In the genomic region with DNA sequence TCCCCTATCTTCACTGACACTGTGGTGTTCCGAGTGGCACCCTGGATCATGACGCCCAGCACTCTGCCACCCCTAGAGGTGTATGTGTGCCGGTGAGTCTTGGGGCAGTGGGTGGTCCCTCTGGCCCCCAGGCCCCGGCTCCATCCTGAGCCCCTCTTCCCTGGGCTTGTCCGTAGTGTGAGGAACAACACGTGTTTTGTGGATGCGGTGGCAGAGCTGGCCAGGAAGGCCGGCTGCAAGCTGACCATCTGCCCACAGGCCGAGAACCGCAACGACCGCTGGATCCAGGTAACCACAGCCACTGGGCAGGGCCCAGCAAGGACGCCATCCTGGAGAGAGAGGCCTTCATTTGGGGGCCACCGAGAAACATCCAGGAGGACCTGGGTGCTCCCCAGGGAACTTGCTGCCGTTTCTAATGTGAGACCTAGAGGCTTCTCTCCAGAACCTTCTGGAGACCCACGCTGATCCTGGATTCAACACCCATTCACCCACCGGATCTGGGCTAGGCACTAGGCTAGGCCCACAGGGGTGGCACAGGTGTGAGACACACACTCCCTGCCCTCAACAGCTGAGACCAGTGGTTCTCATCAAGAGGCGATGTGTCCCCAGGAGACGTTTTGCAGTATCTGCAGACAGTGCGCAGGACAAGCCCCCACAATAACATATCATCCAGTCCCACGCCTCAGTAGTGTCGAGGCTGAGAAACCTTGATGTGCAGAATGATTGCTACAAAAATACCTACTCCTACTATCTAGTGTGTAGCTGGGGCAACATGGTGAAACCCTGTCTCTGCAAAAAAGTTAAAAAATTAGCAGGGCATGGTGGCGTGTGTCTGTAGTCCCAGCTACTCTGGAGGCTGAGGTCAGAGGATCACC, we compare ENCODE assay signal across 14 cellular contexts. TPM values are rescaled to one million over a fixed set of nuclear protein-coding genes. Genes with fewer than 3 reads are reported as not detected.
DNase-seq lines count a peak whose midpoint lies in the region; ATAC-seq, FAIRE-seq and TF ChIP-seq lines count a peak whose summit lies in the region.
"Had no signal": no experiment of that assay in that cellular context is flagged by ENCODE, and none has a peak within 500 bp of the region (broad histone marks: within the 10 kb centered on the region; RNA-seq: fewer than 3 reads in every experiment).

No MANE protein-coding gene starts in this region.

- H3K9me3 ChIP-seq in IMR-90 (ENCODE audit: control insufficient read depth, insufficient read depth, low read length) = no peaks in the 10 kb centered on the region; the same call in 1 of the 2 replicates
- H3K9me3 ChIP-seq in H1 (ENCODE audit: insufficient read depth in 2 of 2, low read depth in 1 of 2, low read length in 1 of 2) = no peaks in the 10 kb centered on the region
- H3K9me3 ChIP-seq: BLaER1 treated with 17β-estradiol and CSF1 and Interleukin-3, amounts not matched to agents 10 nM and 100 nM had no signal

- POLR2A ChIA-PET in IMR-90 (lab: Charles Lee; ENCODE audit: unreplicated experiment) (no interaction called here), H1 (lab: Charles Lee; ENCODE audit: partially characterized antibody) (no interaction called here)

- H3K4ac ChIP-seq in IMR-90 (ENCODE audit: low read depth, low read length) = no peak overlapping the region
- H3K4ac ChIP-seq in H1 (replicated peaks; ENCODE audit: insufficient read length, low read depth, low read length) = no peak overlapping the region
- H3K4ac ChIP-seq in mesendoderm (ENCODE audit: low read depth, low read length) = no peak overlapping the region

- no peak overlapping the region for H3K23ac ChIP-seq in IMR-90 (ENCODE audit: low read depth, low read length)
- H3K23ac ChIP-seq in H1 (ENCODE audit: insufficient read length) = no peak overlapping the region
- H3K23ac ChIP-seq in mesendoderm (ENCODE audit: low read length) = peak overlapping the region; percentile 89

- H3K56ac ChIP-seq in IMR-90 (ENCODE audit: extremely low read depth, insufficient read depth, low read length) (no peak overlapping the region), H1 (replicated peaks; ENCODE audit: insufficient read length, low read depth, low read length) (no peak overlapping the region), mesendoderm (ENCODE audit: low read length) (no peak overlapping the region)

- H4K8ac ChIP-seq in IMR-90 (ENCODE audit: low read depth in 2 of 2, low read length in 2 of 2) = no peak overlapping the region
- peak overlapping the region; percentile 35; the same call in 1 of the 2 replicates for H4K8ac ChIP-seq in H1 (ENCODE audit: extremely low read depth, insufficient read depth, low read length)
- no peak overlapping the region for H4K8ac ChIP-seq in mesendoderm (ENCODE audit: low read depth, low read length)

- no peak for TF ChIP-seq EP300 in H1 (IDR thresholded peaks at IDR 0.05; ENCODE audit: borderline replicate concordance in 1 of 2, low read depth in 2 of 2, low read length in 2 of 2)

- H2AK9ac ChIP-seq in IMR-90 (replicated peaks; ENCODE audit: low read depth, low read length, poor library complexity) = peak overlapping the region; percentile 5

- H3K79me1 ChIP-seq in IMR-90 (ENCODE audit: low read depth in 1 of 2, low read length in 2 of 2) (no peaks in the 10 kb centered on the region), H1 (ENCODE audit: low read depth, low read length) (no peaks in the 10 kb centered on the region), mesendoderm (ENCODE audit: low read length) (no peaks in the 10 kb centered on the region)

- in situ Hi-C loops in IMR-90 (cut with MboI; ENCODE audit: low sequenced_read_pairs) = no loop called here

- H2BK15ac ChIP-seq in IMR-90 (ENCODE audit: low read depth, low read length) = no peak overlapping the region
- no peak overlapping the region for H2BK15ac ChIP-seq in H1 (ENCODE audit: low read length)
- H2BK15ac ChIP-seq in mesendoderm (replicated peaks; ENCODE audit: low read depth) = no peak overlapping the region

- H3K79me2 ChIP-seq in H1 (ENCODE audit: control insufficient read depth in 1 of 2, insufficient read depth in 2 of 2, low read length in 2 of 2) = no peaks in the 10 kb centered on the region
- no peaks in the 10 kb centered on the region for H3K79me2 ChIP-seq in mesendoderm (ENCODE audit: control insufficient read depth, insufficient read depth, low read length)

- TF ChIP-seq RAD21 in IMR-90 (IDR thresholded peaks at IDR 0.05; ENCODE audit: low read length) (no peak), H1 (IDR thresholded peaks at IDR 0.05 in 1 of 2, conservative IDR thresholded peaks at IDR 0.05 in 1 of 2; ENCODE audit: low read depth in 2 of 2, low read length in 2 of 2) (no peak)

- no peak overlapping the region for H2AFZ ChIP-seq in IMR-90 (replicated peaks; ENCODE audit: low read length, poor library complexity)
- H2AFZ ChIP-seq in H1 (ENCODE audit: low read length) = no peak overlapping the region

- BruUV-seq in IMR-90 (replicated peaks; lab: Mats Ljungman, UMichigan) = no TSS peak

- no peak overlapping the region for H2BK120ac ChIP-seq in IMR-90 (ENCODE audit: low read depth, low read length)
- H2BK120ac ChIP-seq in H1 (replicated peaks; ENCODE audit: low read depth, low read length) = no peak overlapping the region
- H2BK120ac ChIP-seq in mesendoderm (ENCODE audit: low read depth, low read length) = no peak overlapping the region

- no peaks in the 10 kb centered on the region for H3K36me3 ChIP-seq in IMR-90 (ENCODE audit: control insufficient read depth, insufficient read depth, low read length)
- no peaks in the 10 kb centered on the region for H3K36me3 ChIP-seq in H1 (ENCODE audit: control insufficient read depth in 2 of 4, insufficient read depth in 4 of 4, low read length in 3 of 4)
- H3K36me3 ChIP-seq in mesendoderm (ENCODE audit: control insufficient read depth, insufficient read depth, low read length) = no peaks in the 10 kb centered on the region
- H3K36me3 ChIP-seq: BLaER1 treated with 17β-estradiol and CSF1 and Interleukin-3, amounts not matched to agents 10 nM and 100 nM had no signal

- H3K9ac ChIP-seq in IMR-90 (ENCODE audit: low read depth, low read length) = no peak overlapping the region
- no peak overlapping the region for H3K9ac ChIP-seq in H1 (replicated peaks in 1 of 4; ENCODE audit: extremely low read depth in 1 of 4, low read depth in 3 of 4, low read length in 3 of 4)
- H3K9ac ChIP-seq in mesendoderm (ENCODE audit: low read length) = no peak overlapping the region
- H3K9ac ChIP-seq: BLaER1 treated with 17β-estradiol and CSF1 and Interleukin-3, amounts not matched to agents 10 nM and 100 nM had no signal

- ATAC-seq in IMR-90 (ENCODE audit: low read depth) (no peak), HG03460 (IDR thresholded peaks at IDR 0.05; ENCODE audit: unreplicated experiment) (no peak)

- WGBS in IMR-90 (ENCODE audit: extremely low coverage in 2 of 2, insufficient read length in 1 of 2), 2 experiments = 66% methylated on average over 5 of the region's 23 CpGs; no CpG with 5 or more reads in 1 of the 2 experiments
- whole genome bisulfite sequencing in H1 (ENCODE audit: extremely low coverage in 1 of 2, insufficient coverage in 1 of 2, insufficient read length in 1 of 2, insufficient replicate concordance in 2 of 2, low coverage in 1 of 2, low lambda C conversion rate in 2 of 2, missing lambda C conversion rate in 1 of 2), 2 experiments = 91% methylated on average over 22 of the region's 23 CpGs; no CpG with 5 or more reads in 1 of the 2 experiments
- no CpG with 5 or more reads among the region's 23 CpGs for WGBS in mesendoderm (ENCODE audit: extremely low coverage, insufficient coverage, low lambda C conversion rate)

- H3K9me1 ChIP-seq in IMR-90 (ENCODE audit: insufficient read depth, low read length) = no peaks in the 10 kb centered on the region

- intact Hi-C loops in IMR-90 (cut with micrococcal nuclease) = no loop called here

- FAIRE-seq in H1 (lab: Jason Lieb, UNC) = no peak
- FAIRE-seq: GM19239 had no signal

- no peak overlapping the region for H2AK5ac ChIP-seq in IMR-90 (ENCODE audit: low read depth, low read length)
- H2AK5ac ChIP-seq in H1 (ENCODE audit: low read depth, low read length) = no peak overlapping the region
- H2AK5ac ChIP-seq in mesendoderm (ENCODE audit: low read length) = no peak overlapping the region

- H3K4me2 ChIP-seq in IMR-90 (ENCODE audit: low read depth, low read length) (no peak overlapping the region), H1 (ENCODE audit: insufficient read depth in 1 of 2, low read depth in 2 of 2, low read length in 2 of 2) (no peak overlapping the region), mesendoderm (ENCODE audit: low read length) (no peak overlapping the region)
- H3K4me2 ChIP-seq: BLaER1 treated with 17β-estradiol and CSF1 and Interleukin-3, amounts not matched to agents 10 nM and 100 nM had no signal

- no peak overlapping the region for H3K27ac ChIP-seq in IMR-90 (ENCODE audit: insufficient read depth, low read length)
- H3K27ac ChIP-seq in H1 (ENCODE audit: low read depth, low read length) = no peak overlapping the region
- no peak overlapping the region for H3K27ac ChIP-seq in mesendoderm (ENCODE audit: low read depth, low read length)
- H3K27ac ChIP-seq: BLaER1 treated with 17β-estradiol and CSF1 and Interleukin-3, amounts not matched to agents 10 nM and 100 nM had no signal

- H3K4me1 ChIP-seq in IMR-90 (ENCODE audit: control insufficient read depth, insufficient read depth, low read length) = no peaks in the 10 kb centered on the region
- H3K4me1 ChIP-seq in H1 (replicated peaks in 1 of 4; ENCODE audit: control insufficient read depth in 3 of 4, insufficient read depth in 4 of 4, low read length in 3 of 4) = no peaks in the 10 kb centered on the region; a peak in 1 of 7 replicates
- H3K4me1 ChIP-seq in mesendoderm (ENCODE audit: control insufficient read depth, low read depth, low read length) = no peaks in the 10 kb centered on the region
- H3K4me1 ChIP-seq: BLaER1 treated with 17β-estradiol and CSF1 and Interleukin-3, amounts not matched to agents 10 nM and 100 nM had no signal

- no peak for TF ChIP-seq POLR2A in IMR-90 (IDR thresholded peaks at IDR 0.05; ENCODE audit: low read depth, low read length)
- TF ChIP-seq POLR2A in H1 (IDR thresholded peaks at IDR 0.05; ENCODE audit: control extremely low read depth in 1 of 2, low read depth in 2 of 2, low read length in 2 of 2) = no peak

- DNase-seq in IMR-90 (no peak), H1 (ENCODE audit: low read depth in 1 of 2, low spot score in 2 of 2) (no peak), mesendoderm (no peak), putamen (ENCODE audit: low spot score) (peak; percentile 42), NCI-H69 (lab: John Stamatoyannopoulos, UW) (no peak), HuH-7.5 (ENCODE audit: low spot score) (no peak)
- DNase-seq: ACHN; CD4-positive, CD25-positive, alpha-beta regulatory T cell; DMS53; GF-D8 had no signal

- TF ChIP-seq CTCF in IMR-90 (conservative IDR thresholded peaks at IDR 0.05; ENCODE audit: low read depth, low read length) = no peak
- TF ChIP-seq CTCF in H1 (IDR thresholded peaks at IDR 0.05; ENCODE audit: control extremely low read depth in 1 of 3, insufficient read depth in 1 of 3, low read depth in 1 of 3, low read length in 3 of 3) = 0 out of 4 replicates have a peak, but pooled peaks of 1 of the 3 experiments have one; percentile 8

- H4K20me1 ChIP-seq in IMR-90 (ENCODE audit: insufficient read depth, low read length) = no peaks in the 10 kb centered on the region
- H4K20me1 ChIP-seq in H1 (replicated peaks in 1 of 2; ENCODE audit: control insufficient read depth in 1 of 2, insufficient read depth in 2 of 2, low read length in 2 of 2) = no peaks in the 10 kb centered on the region
- H4K20me1 ChIP-seq: BLaER1 treated with 17β-estradiol and CSF1 and Interleukin-3, amounts not matched to agents 10 nM and 100 nM had no signal

- no peak overlapping the region for H2BK5ac ChIP-seq in IMR-90 (ENCODE audit: low read depth, low read length, poor library complexity, severe bottlenecking)
- no peak overlapping the region for H2BK5ac ChIP-seq in H1 (ENCODE audit: low read depth, low read length)
- no peak overlapping the region for H2BK5ac ChIP-seq in mesendoderm (ENCODE audit: low read length)

- no peak overlapping the region for H2BK20ac ChIP-seq in IMR-90 (ENCODE audit: low read depth, low read length)
- no peak overlapping the region for H2BK20ac ChIP-seq in H1 (ENCODE audit: low read length)

- no peak overlapping the region for H4K91ac ChIP-seq in IMR-90 (ENCODE audit: insufficient read depth, low read depth, low read length)
- H4K91ac ChIP-seq in H1 (replicated peaks; ENCODE audit: insufficient read length, low read length) = no peak overlapping the region

- H3K27me3 ChIP-seq in IMR-90 (ENCODE audit: control insufficient read depth, insufficient read depth, low read length) (peaks cover 12% of the 10 kb centered on the region), H1 (replicated peaks in 1 of 4; ENCODE audit: control insufficient read depth in 3 of 4, extremely low read depth in 1 of 4, insufficient read depth in 3 of 4, low read length in 3 of 4) (no peaks in the 10 kb centered on the region), mesendoderm (ENCODE audit: insufficient read depth, low read length, poor library complexity) (no peaks in the 10 kb centered on the region)
- H3K27me3 ChIP-seq: BLaER1 treated with 17β-estradiol and CSF1 and Interleukin-3, amounts not matched to agents 10 nM and 100 nM had no signal

- no peaks in the 10 kb centered on the region for H3K23me2 ChIP-seq in H1 (ENCODE audit: low read depth, low read length)

- H3K4me3 ChIP-seq in IMR-90 (ENCODE audit: insufficient read depth, low read depth, low read length) (no peak overlapping the region), H1 (ENCODE audit: extremely low read depth in 1 of 4, insufficient read depth in 2 of 4, low read depth in 3 of 4, low read length in 4 of 4) (no peak overlapping the region), mesendoderm (ENCODE audit: low read length) (no peak overlapping the region)
- H3K4me3 ChIP-seq: BLaER1 treated with 17β-estradiol and CSF1 and Interleukin-3, amounts not matched to agents 10 nM and 100 nM had no signal

- H3K18ac ChIP-seq in IMR-90 (ENCODE audit: low read depth, low read length) = no peak overlapping the region
- H3K18ac ChIP-seq in H1 (ENCODE audit: extremely low read depth, low read length) = no peak overlapping the region
- H3K18ac ChIP-seq in mesendoderm (ENCODE audit: low read length) = no peak overlapping the region

- H4K5ac ChIP-seq in IMR-90 (ENCODE audit: low read depth, low read length) (no peak overlapping the region), H1 (ENCODE audit: insufficient read length, low read depth, low read length) (no peak overlapping the region), mesendoderm (ENCODE audit: low read length) (no peak overlapping the region)

- H2BK12ac ChIP-seq in H1 (ENCODE audit: low read depth, low read length) = no peak overlapping the region

- CTCF ChIA-PET in IMR-90 (lab: Yijun Ruan, JAX) (no interaction called here), H1 (lab: Charles Lee; ENCODE audit: partially characterized antibody) (interaction anchor here (0.7 to 3.7 kb wide), 11 partner anchors 9 to 211 kb away, joined by 3 to 31 read pairs (median 6); partner anchors contain the start of gene PADI2)

- H3K14ac ChIP-seq in IMR-90 (replicated peaks; ENCODE audit: low read depth, low read length) (no peak overlapping the region), H1 (ENCODE audit: insufficient read length) (no peak overlapping the region)

- dilution Hi-C loops in IMR-90 (cut with HindIII; ENCODE audit: low sequenced_read_pairs, unreplicated experiment) = no loop called here

RNA-seq across cellular contexts. Expression of gene PADI3, which starts 22.2 kb away (rescaled TPM):
- not detected in 2 replicates for total RNA-seq in IMR-90 (2012; rRNA removed)
- not detected in 2 replicates for polyA plus RNA-seq in IMR-90 (2012; rRNA removed)
- not detected in 2 replicates for polyA plus RNA-seq in IMR-90 (2012; cell fraction: cytosol; rRNA removed)
- polyA plus RNA-seq in IMR-90 (2012; cell fraction: nucleus; rRNA removed; ENCODE audit: low replicate concordance) = 0.01 and 0.03 TPM in 2 replicates
- 0.37 and 0.44 TPM in 2 replicates for total RNA-seq in H1 (2021; fragmentation: NEBNext Ultra II Directional; extraction: Animal tissue kit (Norgen Biotek cat#: 25700))
- polyA plus RNA-seq in H1 (2011; rRNA removed) = 0.94 and 1.9 TPM in 2 replicates
- polyA plus RNA-seq in H1 (2011; cell fraction: cytosol; rRNA removed) = 1.6 TPM
- 3.4 TPM for polyA plus RNA-seq in H1 (2011; cell fraction: nucleus; rRNA removed)
- polyA plus RNA-seq in H1 (2012, experiment 1 of 2) = 0.35 to 0.85 TPM (median 0.64 TPM) in 4 replicates
- 0.33 TPM for polyA plus RNA-seq in H1 (2012, experiment 2 of 2)
- polyA plus RNA-seq in H1 (2013, experiment 1 of 2) = 0.59 TPM
- polyA plus RNA-seq in H1 (2013, experiment 2 of 2) = 0.35 TPM
- 1.3 and 1.7 TPM in 2 replicates for polyA minus RNA-seq in H1 (2011; rRNA and poly(A)+ RNA removed)
- 0.81 TPM for polyA minus RNA-seq in H1 (2011; cell fraction: cytosol; rRNA and poly(A)+ RNA removed)
- 1.6 TPM for polyA minus RNA-seq in H1 (2011; cell fraction: nucleus; rRNA and poly(A)+ RNA removed)
- polyA plus RNA-seq in mesendoderm (2013, experiment 1 of 2) = 0.06 TPM
- 0.06 TPM for polyA plus RNA-seq in mesendoderm (2013, experiment 2 of 2)
- total RNA-seq: CD4-positive, CD25-positive, alpha-beta regulatory T cell had no signal
- polyA plus RNA-seq: CD4-positive, CD25-positive, alpha-beta regulatory T cell had no signal

RNA-seq across cellular contexts. Expression of gene PADI4, which starts 36.9 kb away (rescaled TPM):
- total RNA-seq in IMR-90 (2012; rRNA removed) = not detected in 2 replicates
- polyA plus RNA-seq in IMR-90 (2012; rRNA removed) = not detected in 2 replicates
- polyA plus RNA-seq in IMR-90 (2012; cell fraction: cytosol; rRNA removed) = not detected in 2 replicates
- not detected in 2 replicates for polyA plus RNA-seq in IMR-90 (2012; cell fraction: nucleus; rRNA removed; ENCODE audit: low replicate concordance)
- not detected in 2 replicates for total RNA-seq in H1 (2021; fragmentation: NEBNext Ultra II Directional; extraction: Animal tissue kit (Norgen Biotek cat#: 25700))
- polyA plus RNA-seq in H1 (2011; rRNA removed) = 0.17 and 0.29 TPM in 2 replicates
- polyA plus RNA-seq in H1 (2011; cell fraction: cytosol; rRNA removed) = 0.18 TPM
- polyA plus RNA-seq in H1 (2011; cell fraction: nucleus; rRNA removed) = 0.11 TPM
- 0.06 to 0.25 TPM (median 0.20 TPM) in 3 of 4 replicates, not detected in the other for polyA plus RNA-seq in H1 (2012, experiment 1 of 2)
- 0.07 TPM for polyA plus RNA-seq in H1 (2012, experiment 2 of 2)
- polyA plus RNA-seq in H1 (2013, experiment 1 of 2) = 0.39 TPM
- polyA plus RNA-seq in H1 (2013, experiment 2 of 2) = 0.29 TPM
- 0.41 TPM in 1 of 2 replicates, not detected in the other for polyA minus RNA-seq in H1 (2011; rRNA and poly(A)+ RNA removed)
- polyA minus RNA-seq in H1 (2011; cell fraction: cytosol; rRNA and poly(A)+ RNA removed) = not detected
- not detected for polyA minus RNA-seq in H1 (2011; cell fraction: nucleus; rRNA and poly(A)+ RNA removed)
- 0.13 TPM for polyA plus RNA-seq in mesendoderm (2013, experiment 1 of 2)
- polyA plus RNA-seq in mesendoderm (2013, experiment 2 of 2) = 0.07 TPM
- total RNA-seq: HT-29 had no signal
